ENCODE assay signal across 24 cellular contexts in the genomic region with DNA sequence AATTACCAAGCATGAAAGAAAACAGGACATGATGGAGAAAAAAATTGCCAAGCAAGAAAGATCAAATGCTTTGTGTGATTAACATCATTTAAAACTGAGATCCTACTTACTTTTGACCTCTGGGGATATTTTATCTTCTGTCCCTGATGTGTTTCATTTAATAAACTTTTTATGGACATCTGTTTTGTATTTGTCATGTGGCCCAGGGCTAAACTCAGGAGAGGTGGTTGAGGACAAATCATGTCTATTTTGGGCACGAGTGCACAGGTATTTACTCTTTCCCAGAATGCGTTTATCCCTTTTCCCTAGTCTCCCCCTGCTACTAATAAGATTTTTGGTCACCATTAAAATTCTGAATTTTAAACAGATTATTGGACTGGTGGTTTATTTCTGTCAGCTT.
"Had no signal": no experiment of that assay in that cellular context is flagged by ENCODE, and none has a peak within 500 bp of the region (broad histone marks: within the 10 kb centered on the region; RNA-seq: fewer than 3 reads in every experiment).

No MANE protein-coding gene starts in this region.

- H3K36me3 ChIP-seq: colonic mucosa had no signal

- H3K4me1 ChIP-seq: colonic mucosa, esophagus squamous epithelium, gastrocnemius medialis, left lung, lower lobe of right lung had no signal

- H3K4me3 Mint-ChIP-seq: dendritic cell treated with granulocyte-macrophage colony-stimulating factor and Interleukin-4, amounts not matched to agents 40 ng/mL and 50 ng/mL, for 4 days; effector memory CD8-positive, alpha-beta T cell; endodermal cell; naive thymus-derived CD4-positive, alpha-beta T cell had no signal

- DNase-seq: colonic mucosa; cortex of kidney; effector CD8-positive, alpha-beta T cell; effector memory CD8-positive, alpha-beta T cell; endodermal cell; erythroblast; esophagus squamous epithelium; foreskin fibroblast; foreskin melanocyte; gastrocnemius medialis; glutamatergic neuron; head of caudate nucleus; heart right ventricle; hippocampal formation; left cardiac atrium; left lung; left ventricle myocardium superior; lower lobe of right lung; mesenchymal stem cell; midbrain; naive thymus-derived CD4-positive, alpha-beta T cell had no signal

- H3K27me3 ChIP-seq: colonic mucosa, esophagus squamous epithelium, gastrocnemius medialis, heart right ventricle, left lung had no signal

- H3K27ac ChIP-seq: colonic mucosa, epithelial cell of prostate, esophagus squamous epithelium, gastrocnemius medialis, heart right ventricle, left lung, lower lobe of right lung had no signal

- H3K9me3 ChIP-seq: colonic mucosa, esophagus squamous epithelium, gastrocnemius medialis, heart right ventricle, left lung, lower lobe of right lung had no signal

- H3K9me3 Mint-ChIP-seq: dendritic cell treated with granulocyte-macrophage colony-stimulating factor and Interleukin-4, amounts not matched to agents 40 ng/mL and 50 ng/mL, for 4 days; effector memory CD8-positive, alpha-beta T cell; endodermal cell; naive thymus-derived CD4-positive, alpha-beta T cell had no signal

- H3K27ac Mint-ChIP-seq: dendritic cell treated with granulocyte-macrophage colony-stimulating factor and Interleukin-4, amounts not matched to agents 40 ng/mL and 50 ng/mL, for 4 days; effector memory CD8-positive, alpha-beta T cell; endodermal cell had no signal

- H3K4me3 ChIP-seq: colonic mucosa, esophagus squamous epithelium, gastrocnemius medialis, heart right ventricle, left lung, lower lobe of right lung had no signal

- ATAC-seq: effector memory CD8-positive, alpha-beta T cell; esophagus mucosa; gastrocnemius medialis; heart right ventricle; left cardiac atrium; left lung; left ventricle myocardium superior; lower lobe of right lung; naive thymus-derived CD4-positive, alpha-beta T cell had no signal

- H3K27me3 Mint-ChIP-seq: dendritic cell treated with granulocyte-macrophage colony-stimulating factor and Interleukin-4, amounts not matched to agents 40 ng/mL and 50 ng/mL, for 4 days; effector memory CD8-positive, alpha-beta T cell; naive thymus-derived CD4-positive, alpha-beta T cell had no signal

- H3K4me1 Mint-ChIP-seq: endodermal cell had no signal
